12 cellular contexts compared by ENCODE assay signal in genomic region chr5:100517301-100517974, GRCh38. TPM values are rescaled to one million over a fixed set of nuclear protein-coding genes. Genes with fewer than 3 reads are reported as not detected.
DNase-seq lines count a peak whose midpoint lies in the region; ATAC-seq, FAIRE-seq and TF ChIP-seq lines count a peak whose summit lies in the region.
"Had no signal": no experiment of that assay in that cellular context is flagged by ENCODE, and none has a peak within 500 bp of the region (broad histone marks: within the 10 kb centered on the region; RNA-seq: fewer than 3 reads in every experiment).

No MANE protein-coding gene starts in this region.

- TF ChIP-seq EP300 in esophagus muscularis mucosa (IDR thresholded peaks at IDR 0.05) = no peak
- TF ChIP-seq EP300 in sigmoid colon (IDR thresholded peaks at IDR 0.05) = no peak

- DNase-seq in HCT116 (ENCODE audit: low read depth, low spot score) (no peak), NCI-H2081 (lab: John Stamatoyannopoulos, UW) (peak; percentile 87 to 97), SHP77 (lab: John Stamatoyannopoulos, UW) (peak; percentile 98 to 99), small intestine (peak; percentile 10), esophagus muscularis mucosa (ENCODE audit: extremely low spot score) (no peak), sigmoid colon (no peak), cortex of kidney (lab: John Stamatoyannopoulos, UW) (no peak)
- no peak for DNase-seq in activated T-cell treated with anti-CD3 and anti-CD28 coated beads, Interleukin-2, amount 50 U/mL, for 4 hours
- DNase-seq: NCI-H2227 treated with DMSO at 0.1 percent for 48 hours, T-helper 1 cell had no signal

- H3K36me3 ChIP-seq in HCT116 (ENCODE audit: control insufficient read depth in 1 of 2, insufficient read depth in 2 of 2, low read length in 2 of 2) = no peaks in the 10 kb centered on the region
- no peaks in the 10 kb centered on the region for H3K36me3 ChIP-seq in small intestine (ENCODE audit: control insufficient read depth in 2 of 2, insufficient read depth in 2 of 2, low read length in 2 of 2)
- no peaks in the 10 kb centered on the region for H3K36me3 ChIP-seq in esophagus muscularis mucosa
- no peaks in the 10 kb centered on the region for H3K36me3 ChIP-seq in sigmoid colon
- H3K36me3 ChIP-seq: HAP-1 had no signal

- TF ChIP-seq CTCF in HCT116 (IDR thresholded peaks at IDR 0.05 in 2 of 3, conservative IDR thresholded peaks at IDR 0.05 in 1 of 3; ENCODE audit: borderline replicate concordance in 1 of 3, insufficient read depth in 1 of 3, low read depth in 2 of 3, low read length in 2 of 3) (no peak), esophagus muscularis mucosa (IDR thresholded peaks at IDR 0.05) (no peak), sigmoid colon (IDR thresholded peaks at IDR 0.05) (no peak)

- H3K79me2 ChIP-seq in HCT116 (ENCODE audit: insufficient read depth, low read length) = no peaks in the 10 kb centered on the region

- H3K4me1 ChIP-seq in HCT116 (ENCODE audit: control insufficient read depth in 1 of 2, insufficient read depth in 2 of 2, low read length in 2 of 2) (no peaks in the 10 kb centered on the region), small intestine (ENCODE audit: control insufficient read depth in 2 of 2, insufficient read depth in 1 of 2, low read depth in 1 of 2, low read length in 1 of 2) (no peaks in the 10 kb centered on the region), esophagus muscularis mucosa (no peaks in the 10 kb centered on the region), sigmoid colon (no peaks in the 10 kb centered on the region)
- H3K4me1 ChIP-seq: HAP-1 had no signal

- no TSS peak for BruUV-seq in HCT116 (replicated peaks; lab: Mats Ljungman, UMichigan)

- 7 to 57% (median 38%) methylated on average over 5 of the region's 5 CpGs for WGBS in small intestine, 3 donors
- WGBS in esophagus muscularis mucosa = 86% methylated on average over 5 of the region's 5 CpGs
- 21 to 72% methylated on average over 5 of the region's 5 CpGs for WGBS in sigmoid colon, 2 donors

- FAIRE-seq in small intestine (lab: Jason Lieb, UNC) = no peak
- FAIRE-seq: endothelial cell of umbilical vein had no signal

- H3K27ac ChIP-seq in HCT116 (ENCODE audit: low read depth, low read length) = no peak overlapping the region
- no peak overlapping the region for H3K27ac ChIP-seq in small intestine (ENCODE audit: low read depth in 1 of 2, low read length in 1 of 2)
- no peak overlapping the region for H3K27ac ChIP-seq in esophagus muscularis mucosa (replicated peaks in 1 of 4)
- H3K27ac ChIP-seq in sigmoid colon = no peak overlapping the region

- POLR2A ChIA-PET in HCT116 (lab: Charles Lee) = no interaction called here

- intact Hi-C loops in HCT116 (cut with micrococcal nuclease) = no loop called here
- intact Hi-C loops in esophagus muscularis mucosa (cut with DNase I) = no loop called here
- intact Hi-C loops in sigmoid colon (cut with DNase I) = no loop called here

- no peaks in the 10 kb centered on the region for H3K27me3 ChIP-seq in HCT116 (ENCODE audit: insufficient read depth, low read length)
- no peaks in the 10 kb centered on the region for H3K27me3 ChIP-seq in small intestine (ENCODE audit: control insufficient read depth in 2 of 2, insufficient read depth in 2 of 2, low read length in 2 of 2)
- no peaks in the 10 kb centered on the region for H3K27me3 ChIP-seq in esophagus muscularis mucosa
- H3K27me3 ChIP-seq in sigmoid colon = no peaks in the 10 kb centered on the region

- TF ChIP-seq RAD21 in HCT116 (IDR thresholded peaks at IDR 0.05; ENCODE audit: low read depth) = no peak

- peaks cover 3% of the 10 kb centered on the region for H3K27me3 Mint-ChIP-seq in activated T-cell treated with anti-CD3 and anti-CD28 coated beads, Interleukin-2, amount 50 U/mL, for 4 hours (ENCODE audit: low read depth)

- H2AFZ ChIP-seq in HCT116 (ENCODE audit: low read depth, low read length, poor library complexity, severe bottlenecking) = no peak overlapping the region

- peaks cover 22% of the 10 kb centered on the region for H3K9me3 Mint-ChIP-seq in activated T-cell treated with anti-CD3 and anti-CD28 coated beads, Interleukin-2, amount 50 U/mL, for 4 hours

- peak; percentile 54; the same call in 1 of the 2 replicates for ATAC-seq in HCT116
- ATAC-seq in activated T-cell treated with anti-CD3 and anti-CD28 coated beads, Interleukin-2, amount 50 U/mL, for 4 hours = no peak

- RAD21 ChIA-PET in HCT116 (lab: Charles Lee; ENCODE audit: low non-redundant PET in 1 of 2, low total read pairs in 2 of 2, uncharacterized antibody in 2 of 2, unreplicated experiment in 2 of 2) = no interaction called here

- no peak overlapping the region for H3K4me3 Mint-ChIP-seq in activated T-cell treated with anti-CD3 and anti-CD28 coated beads, Interleukin-2, amount 50 U/mL, for 4 hours

- H3K9me3 ChIP-seq in HCT116 (ENCODE audit: control insufficient read depth in 1 of 2, insufficient read depth in 1 of 2, low read depth in 1 of 2, low read length in 2 of 2) (no peaks in the 10 kb centered on the region), small intestine (ENCODE audit: control insufficient read depth, low read depth) (no peaks in the 10 kb centered on the region), esophagus muscularis mucosa (peaks cover 0 to 20% (median 5%) of the 10 kb centered on the region in 4 donors), sigmoid colon (no peaks in the 10 kb centered on the region)
- H3K9me3 ChIP-seq: HAP-1 had no signal

- no peaks in the 10 kb centered on the region for H3K36me3 Mint-ChIP-seq in activated T-cell treated with anti-CD3 and anti-CD28 coated beads, Interleukin-2, amount 50 U/mL, for 4 hours (ENCODE audit: insufficient read depth)

- H3K9me2 ChIP-seq in HCT116 (ENCODE audit: insufficient read depth) = no peaks in the 10 kb centered on the region

- no peak overlapping the region for H3K9ac ChIP-seq in HCT116 (ENCODE audit: low read length)

- H3K4me3 ChIP-seq in HCT116 (replicated peaks in 1 of 2; ENCODE audit: low read depth in 1 of 2, low read length in 2 of 2) (no peak overlapping the region), small intestine (ENCODE audit: low read depth in 1 of 2, low read length in 2 of 2) (no peak overlapping the region), esophagus muscularis mucosa (no peak overlapping the region), sigmoid colon (no peak overlapping the region)
- H3K4me3 ChIP-seq: HAP-1 had no signal

- no peaks in the 10 kb centered on the region for H4K20me1 ChIP-seq in HCT116 (ENCODE audit: insufficient read depth)

- no peaks in the 10 kb centered on the region for H3K4me1 Mint-ChIP-seq in activated T-cell treated with anti-CD3 and anti-CD28 coated beads, Interleukin-2, amount 50 U/mL, for 4 hours (ENCODE audit: low read depth)

- no peak overlapping the region for H3K4me2 ChIP-seq in HCT116 (ENCODE audit: low read length)

- CTCF ChIA-PET in HCT116 (lab: Charles Lee) = no interaction called here

- TF ChIP-seq POLR2A in HCT116 (IDR thresholded peaks at IDR 0.05; ENCODE audit: borderline replicate concordance, extremely low read depth, insufficient read depth, insufficient read length) = no peak
- TF ChIP-seq POLR2A in esophagus muscularis mucosa (IDR thresholded peaks at IDR 0.05; ENCODE audit: low read depth) = no peak
- TF ChIP-seq POLR2A in sigmoid colon (IDR thresholded peaks at IDR 0.05) = no peak

TF ChIP-seq in HCT116, 20 proteins besides CTCF, POLR2A, EP300 and RAD21 (continues in another document):
- no peak for TF ChIP-seq SP1 (IDR thresholded peaks at IDR 0.05; ENCODE audit: low read depth)
- TF ChIP-seq ZNF274 (IDR thresholded peaks at IDR 0.05; ENCODE audit: low read depth, low read length) = no peak
- TF ChIP-seq EGR1 (IDR thresholded peaks at IDR 0.05; ENCODE audit: low read depth) = no peak
- no peak for TF ChIP-seq EZH2 (IDR thresholded peaks at IDR 0.05)
- no peak for TF ChIP-seq ZBTB33 (IDR thresholded peaks at IDR 0.05; ENCODE audit: extremely low read depth, insufficient replicate concordance, low read length)

RNA-seq across cellular contexts. Expression of gene FAM174A, which starts 17.7 kb away (rescaled TPM):
- total RNA-seq in HCT116 (2021; ENCODE audit: unreplicated experiment) (8.6 TPM), esophagus muscularis mucosa (10 to 100 TPM; 17.4 to 29.5 (median 28.8) TPM), sigmoid colon (10 to 100 TPM; 17.2 to 33.2 (median 26.7) TPM)
- polyA plus RNA-seq in HCT116 (2012) = 12.0 and 15.3 TPM in 2 replicates
- polyA plus RNA-seq in small intestine (10 to 100 TPM in 2 of 3 donors, 1 to 10 TPM in 1; 8.9 to 21.6 (median 10.8) TPM), sigmoid colon (10 to 100 TPM; 10.8 to 21.7 (median 10.9) TPM)
- 10 to 100 TPM; 10.4 to 12.0 (median 11.3) TPM for total RNA-seq in activated T-cell treated with anti-CD3 and anti-CD28 coated beads, Interleukin-2, amount 50 U/mL, for 4 hours

Comparison
In these comparisons a context has a peak if more than half of its experiments do, and no peak if none do; other contexts are left out.
1. DNase-seq: peak in NCI-H2081 (2 of 2), SHP77 (2 of 2) and small intestine (single experiment); none in HCT116 (single experiment), esophagus muscularis mucosa (single experiment), sigmoid colon (single experiment), activated T-cell treated with anti-CD3 and anti-CD28 coated beads, Interleukin-2, amount 50 U/mL, for 4 hours (single experiment) and cortex of kidney (single experiment).